ENCODE assay signal across 13 cellular contexts in the genomic region with DNA sequence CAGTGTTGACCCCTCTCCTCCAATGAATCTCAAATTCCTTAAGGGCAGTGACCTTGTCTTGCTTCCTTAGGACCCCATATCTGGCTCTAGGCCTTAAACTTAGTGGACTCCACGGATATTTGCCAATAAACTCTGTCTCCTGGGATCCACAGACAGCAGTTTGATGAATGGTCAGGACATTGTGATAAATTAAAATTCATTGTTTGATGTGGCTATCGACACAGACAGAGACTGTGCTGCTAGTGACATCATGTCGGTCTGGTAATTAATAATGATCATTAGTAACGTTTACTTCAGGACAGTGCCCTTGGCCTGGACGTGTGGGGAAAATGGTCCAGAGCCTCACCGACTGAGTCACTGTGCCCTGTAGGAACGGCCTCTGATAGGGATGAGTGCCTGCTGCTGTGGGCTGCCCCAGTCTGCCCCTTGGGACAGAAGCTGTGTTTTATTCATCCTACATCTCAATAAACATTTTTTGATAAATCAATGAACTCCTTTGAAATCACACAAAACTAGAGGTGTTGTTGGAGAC. TPM values are rescaled to one million over a fixed set of nuclear protein-coding genes. Genes with fewer than 3 reads are reported as not detected.
DNase-seq lines count a peak whose midpoint lies in the region; ATAC-seq, FAIRE-seq and TF ChIP-seq lines count a peak whose summit lies in the region.
"Had no signal": no experiment of that assay in that cellular context is flagged by ENCODE, and none has a peak within 500 bp of the region (broad histone marks: within the 10 kb centered on the region; RNA-seq: fewer than 3 reads in every experiment).

No MANE protein-coding gene starts in this region.

- H3K36me3 ChIP-seq in GM23248 (ENCODE audit: low read depth) (no peaks in the 10 kb centered on the region), esophagus muscularis mucosa (no peaks in the 10 kb centered on the region)

- H3K9me2 ChIP-seq in GM23248 (ENCODE audit: insufficient read depth), result no peaks in the 10 kb centered on the region

- FAIRE-seq in RCC 7860 (lab: Jason Lieb, UNC), result peak; percentile 86

- no peaks in the 10 kb centered on the region for H3K27me3 ChIP-seq in GM23248 (replicated peaks; ENCODE audit: insufficient read depth)
- no peaks in the 10 kb centered on the region for H3K27me3 ChIP-seq in esophagus muscularis mucosa

- TF ChIP-seq POLR2A in esophagus muscularis mucosa (IDR thresholded peaks at IDR 0.05; ENCODE audit: low read depth), result no peak

- ATAC-seq in HG02852 (IDR thresholded peaks at IDR 0.05; ENCODE audit: unreplicated experiment), result no peak

- no peak overlapping the region for H2AFZ ChIP-seq in GM23248

- H4K20me1 ChIP-seq in GM23248 (ENCODE audit: insufficient read depth), result no peaks in the 10 kb centered on the region

- DNase-seq in GM23248, result no peak
- DNase-seq in RCC 7860 (ENCODE audit: low spot score), result peak; percentile 78
- no peak for DNase-seq in esophagus muscularis mucosa (ENCODE audit: extremely low spot score)
- DNase-seq in renal cortical epithelial cell (ENCODE audit: low read depth), result peak; percentile 82
- DNase-seq in NOMO-1 treated with DMSO at 0.1 percent for 48 hours (lab: John Stamatoyannopoulos, UW; ENCODE audit: unreplicated experiment), result no peak
- DNase-seq in NCI-H2029 (lab: John Stamatoyannopoulos, UW), result no peak
- DNase-seq: activated CD4-positive, alpha-beta T cell treated with anti-CD3 and anti-CD28 coated beads for 48 hours; activated naive CD4-positive, alpha-beta T cell; hypothalamus; NCI-H2171 treated with DMSO at 0.1 percent for 48 hours; SHP77 had no signal

- WGBS in GM23248 (ENCODE audit: low coverage in 1 of 2, low lambda C conversion rate in 2 of 2, missing lambda C conversion rate in 2 of 2), 2 experiments, result 73 to 74% methylated on average over 7 of the region's 7 CpGs
- WGBS in esophagus muscularis mucosa, result 71% methylated on average over 7 of the region's 7 CpGs

- H3K9me3 ChIP-seq in GM23248 (ENCODE audit: low read depth) (no peaks in the 10 kb centered on the region), esophagus muscularis mucosa (no peaks in the 10 kb centered on the region)

- TF ChIP-seq CTCF in esophagus muscularis mucosa (IDR thresholded peaks at IDR 0.05), result no peak

- peak overlapping the region; percentile 72; the same call in 1 of the 2 replicates for H3K27ac ChIP-seq in GM23248
- peak overlapping the region in 3 of 4 donors; percentile 55 to 63 (median 55) for H3K27ac ChIP-seq in esophagus muscularis mucosa (replicated peaks in 1 of 4)

- no peak for TF ChIP-seq EP300 in esophagus muscularis mucosa (IDR thresholded peaks at IDR 0.05)

- in situ Hi-C loops in GM23248 (cut with MboI), result no loop called here

- H3K79me2 ChIP-seq in GM23248 (ENCODE audit: insufficient read depth), result peaks cover 9% of the 10 kb centered on the region

- intact Hi-C loops in esophagus muscularis mucosa (cut with DNase I), result no loop called here

- peaks cover 22% of the 10 kb centered on the region for H3K4me1 ChIP-seq in GM23248 (ENCODE audit: insufficient read depth)
- peaks cover 15 to 24% (median 23%) of the 10 kb centered on the region in 4 donors for H3K4me1 ChIP-seq in esophagus muscularis mucosa

- H3K4me2 ChIP-seq in GM23248 (ENCODE audit: unreplicated experiment), result peak overlapping the region; percentile 66

- H3K4me3 ChIP-seq in GM23248 (no peak overlapping the region), esophagus muscularis mucosa (no peak overlapping the region)

- H3F3A ChIP-seq in GM23248 (ENCODE audit: insufficient read depth), result peaks cover 7% of the 10 kb centered on the region

- H3K9ac ChIP-seq in GM23248, result no peak overlapping the region
- H3K9ac ChIP-seq: KMS-11 had no signal

RNA-seq across cellular contexts. Expression of a gene that starts 5.2 kb away (rescaled TPM):
- total RNA-seq in GM23248 (2014; rRNA removed; shearing (Covaris generic)), result 45.4 and 46.9 TPM in 2 replicates
- 36.6 and 37.1 TPM in 2 replicates for polyA plus RNA-seq in GM23248 (2016; fragmentation: Nextera tagmentation; extraction: Ambion mirVana)
- total RNA-seq in esophagus muscularis mucosa, result 10 to 100 TPM; 31.6 to 50.7 (median 41.3) TPM
- 41.3 and 62.2 TPM in 2 replicates for total RNA-seq in renal cortical epithelial cell

RNA-seq across cellular contexts. Expression of a gene that starts 27.0 kb away (rescaled TPM):
- total RNA-seq in GM23248 (2014; rRNA removed; shearing (Covaris generic)), result 5.7 and 8.1 TPM in 2 replicates
- 9.1 and 12.1 TPM in 2 replicates for polyA plus RNA-seq in GM23248 (2016; fragmentation: Nextera tagmentation; extraction: Ambion mirVana)
- under 1 TPM in 1 of 4 donors, not detected in 3; 0.34 TPM for total RNA-seq in esophagus muscularis mucosa
- 0.50 and 5.6 TPM in 2 replicates for total RNA-seq in renal cortical epithelial cell

Comparison
In these comparisons a context has a peak if more than half of its experiments do, and no peak if none do; other contexts are left out.
1. DNase-seq: peak in RCC 7860 (single experiment) and renal cortical epithelial cell (single experiment); none in GM23248 (single experiment), esophagus muscularis mucosa (single experiment), NOMO-1 treated with DMSO at 0.1 percent for 48 hours (single experiment) and NCI-H2029 (single experiment).